Comparison of ENCODE assay signal across 1 cellular context in genomic region chr4:123599061-123599919, GRCh38.
A peak's percentile ranks its signal among the peaks of the same experiment; 100 is the strongest.
TF ChIP-seq lines count a peak whose summit lies in the region.

No MANE protein-coding gene starts in this region.

TF ChIP-seq in HepG2, 621 proteins besides CTCF, POLR2A, EP300 and RAD21 (continued from another document and continues in another):
- no peak for TF ChIP-seq ZNF407 (CRISPR knock-in tag; IDR thresholded peaks at IDR 0.05; ENCODE audit: not compliant biosample characterization)
- TF ChIP-seq ZNF710 (CRISPR knock-in tag; IDR thresholded peaks at IDR 0.05; ENCODE audit: borderline replicate concordance): peak; percentile 16; the same call in 1 of the 2 replicates
- no peak for TF ChIP-seq ZSCAN22 (CRISPR knock-in tag; IDR thresholded peaks at IDR 0.05)
- no peak for TF ChIP-seq ZNF678 (CRISPR knock-in tag; IDR thresholded peaks at IDR 0.05)
- TF ChIP-seq, protein P1, sequence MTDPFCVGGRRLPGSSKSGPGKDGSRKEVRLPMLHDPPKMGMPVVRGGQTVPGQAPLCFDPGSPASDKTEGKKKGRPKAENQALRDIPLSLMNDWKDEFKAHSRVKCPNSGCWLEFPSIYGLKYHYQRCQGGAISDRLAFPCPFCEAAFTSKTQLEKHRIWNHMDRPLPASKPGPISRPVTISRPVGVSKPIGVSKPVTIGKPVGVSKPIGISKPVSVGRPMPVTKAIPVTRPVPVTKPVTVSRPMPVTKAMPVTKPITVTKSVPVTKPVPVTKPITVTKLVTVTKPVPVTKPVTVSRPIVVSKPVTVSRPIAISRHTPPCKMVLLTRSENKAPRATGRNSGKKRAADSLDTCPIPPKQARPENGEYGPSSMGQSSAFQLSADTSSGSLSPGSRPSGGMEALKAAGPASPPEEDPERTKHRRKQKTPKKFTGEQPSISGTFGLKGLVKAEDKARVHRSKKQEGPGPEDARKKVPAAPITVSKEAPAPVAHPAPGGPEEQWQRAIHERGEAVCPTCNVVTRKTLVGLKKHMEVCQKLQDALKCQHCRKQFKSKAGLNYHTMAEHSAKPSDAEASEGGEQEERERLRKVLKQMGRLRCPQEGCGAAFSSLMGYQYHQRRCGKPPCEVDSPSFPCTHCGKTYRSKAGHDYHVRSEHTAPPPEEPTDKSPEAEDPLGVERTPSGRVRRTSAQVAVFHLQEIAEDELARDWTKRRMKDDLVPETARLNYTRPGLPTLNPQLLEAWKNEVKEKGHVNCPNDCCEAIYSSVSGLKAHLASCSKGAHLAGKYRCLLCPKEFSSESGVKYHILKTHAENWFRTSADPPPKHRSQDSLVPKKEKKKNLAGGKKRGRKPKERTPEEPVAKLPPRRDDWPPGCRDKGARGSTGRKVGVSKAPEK (CRISPR knock-in tag; IDR thresholded peaks at IDR 0.05; ENCODE audit: borderline replicate concordance): no peak
- peak; percentile 37 for TF ChIP-seq ASH2L (IDR thresholded peaks at IDR 0.05; ENCODE audit: insufficient read length, low read depth, low read length)
- no peak for TF ChIP-seq KAT2B (IDR thresholded peaks at IDR 0.05; ENCODE audit: borderline replicate concordance, low read depth, low read length)
- no peak for TF ChIP-seq NR3C1 (CRISPR knock-in tag; IDR thresholded peaks at IDR 0.05)
- no peak for TF ChIP-seq ZNF784 (CRISPR knock-in tag; IDR thresholded peaks at IDR 0.05; ENCODE audit: borderline replicate concordance)
- TF ChIP-seq NONO (IDR thresholded peaks at IDR 0.05): no peak
- TF ChIP-seq NONO (CRISPR knock-in tag; conservative IDR thresholded peaks at IDR 0.05): no peak; the same call in 1 of the 2 replicates
- TF ChIP-seq, protein P2, sequence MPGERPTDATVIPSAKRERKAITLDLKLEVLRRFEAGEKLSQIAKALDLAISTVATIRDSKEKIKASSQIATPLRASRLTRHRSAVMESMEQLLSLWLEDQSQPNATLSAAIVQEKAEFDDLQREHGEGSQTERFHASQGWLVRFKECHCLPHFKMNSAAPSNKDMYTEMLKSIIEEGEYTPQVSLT (CRISPR knock-in tag; IDR thresholded peaks at IDR 0.05; ENCODE audit: borderline replicate concordance, low read depth): no peak
- TF ChIP-seq HNF4A (CRISPR knock-in tag; IDR thresholded peaks at IDR 0.05): peak; percentile 83; the same call in 1 of the 2 replicates
- TF ChIP-seq CCDC6 (CRISPR knock-in tag; IDR thresholded peaks at IDR 0.05): no peak
- no peak for TF ChIP-seq PHF21A (CRISPR knock-in tag; IDR thresholded peaks at IDR 0.05)
- no peak for TF ChIP-seq TIGD3 (CRISPR knock-in tag; IDR thresholded peaks at IDR 0.05; ENCODE audit: borderline replicate concordance)
- no peak for TF ChIP-seq CBFB (CRISPR knock-in tag; IDR thresholded peaks at IDR 0.05)
- no peak for TF ChIP-seq KLF16 (CRISPR knock-in tag; IDR thresholded peaks at IDR 0.05)
- TF ChIP-seq RFX1 (IDR thresholded peaks at IDR 0.05): no peak
- TF ChIP-seq MAFF (IDR thresholded peaks at IDR 0.05; ENCODE audit: low read depth, low read length): no peak
- TF ChIP-seq ZNF7 (CRISPR knock-in tag; IDR thresholded peaks at IDR 0.05): no peak
- no peak for TF ChIP-seq ZFP37 (CRISPR knock-in tag; IDR thresholded peaks at IDR 0.05; ENCODE audit: borderline replicate concordance)
- TF ChIP-seq, protein P3, sequence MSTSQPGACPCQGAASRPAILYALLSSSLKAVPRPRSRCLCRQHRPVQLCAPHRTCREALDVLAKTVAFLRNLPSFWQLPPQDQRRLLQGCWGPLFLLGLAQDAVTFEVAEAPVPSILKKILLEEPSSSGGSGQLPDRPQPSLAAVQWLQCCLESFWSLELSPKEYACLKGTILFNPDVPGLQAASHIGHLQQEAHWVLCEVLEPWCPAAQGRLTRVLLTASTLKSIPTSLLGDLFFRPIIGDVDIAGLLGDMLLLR (CRISPR knock-in tag; IDR thresholded peaks at IDR 0.05): no peak
- no peak for TF ChIP-seq YEATS2 (CRISPR knock-in tag; IDR thresholded peaks at IDR 0.05; ENCODE audit: borderline replicate concordance)
- TF ChIP-seq HINFP (CRISPR knock-in tag; IDR thresholded peaks at IDR 0.05; ENCODE audit: low read depth): no peak
- peak; percentile 93 for TF ChIP-seq SOX5 (CRISPR knock-in tag; IDR thresholded peaks at IDR 0.05; ENCODE audit: borderline replicate concordance)
- TF ChIP-seq PLRG1 (conservative IDR thresholded peaks at IDR 0.05): no peak
- TF ChIP-seq ZNF225 (CRISPR knock-in tag; IDR thresholded peaks at IDR 0.05): no peak
- peak; percentile 93 for TF ChIP-seq ZMYM3 (CRISPR knock-in tag; IDR thresholded peaks at IDR 0.05)
- TF ChIP-seq ZNF264 (CRISPR knock-in tag; IDR thresholded peaks at IDR 0.05): 0 out of 2 replicates have a peak, but pooled peaks have one; percentile 27
- TF ChIP-seq MBD4 (IDR thresholded peaks at IDR 0.05; ENCODE audit: borderline replicate concordance, low read length): peak; percentile 70; the same call in 1 of the 2 replicates
- no peak for TF ChIP-seq SIN3B (IDR thresholded peaks at IDR 0.05; ENCODE audit: low read length)
- TF ChIP-seq IKZF5 (CRISPR knock-in tag; IDR thresholded peaks at IDR 0.05): no peak
- no peak for TF ChIP-seq ZNF782 (CRISPR knock-in tag; IDR thresholded peaks at IDR 0.05; ENCODE audit: borderline replicate concordance)
- no peak for TF ChIP-seq MIER2 (CRISPR knock-in tag; IDR thresholded peaks at IDR 0.05)
- TF ChIP-seq GABPB1 (CRISPR knock-in tag; IDR thresholded peaks at IDR 0.05): no peak
- TF ChIP-seq MZF1 (CRISPR knock-in tag; IDR thresholded peaks at IDR 0.05; ENCODE audit: borderline replicate concordance): no peak
- peak; percentile 86 for TF ChIP-seq ZMYM2 (CRISPR knock-in tag; IDR thresholded peaks at IDR 0.05)
- no peak; the same call in 1 of the 2 replicates for TF ChIP-seq RXRA (CRISPR knock-in tag; IDR thresholded peaks at IDR 0.05)
- TF ChIP-seq PCBP2 (optimal IDR thresholded peaks at IDR 0.05; ENCODE audit: low read depth, low read length, poor library complexity, severe bottlenecking): no peak
- TF ChIP-seq NFATC3 (CRISPR knock-in tag; IDR thresholded peaks at IDR 0.05): no peak
- no peak for TF ChIP-seq ZFY (CRISPR knock-in tag; IDR thresholded peaks at IDR 0.05)
- no peak for TF ChIP-seq SMARCE1 (IDR thresholded peaks at IDR 0.05; ENCODE audit: borderline replicate concordance)
- TF ChIP-seq SNAI1 (CRISPR knock-in tag; IDR thresholded peaks at IDR 0.05; ENCODE audit: borderline replicate concordance): no peak
- no peak for TF ChIP-seq REXO4 (CRISPR knock-in tag; IDR thresholded peaks at IDR 0.05; ENCODE audit: borderline replicate concordance)
- TF ChIP-seq MTA1 (CRISPR knock-in tag; IDR thresholded peaks at IDR 0.05; ENCODE audit: borderline replicate concordance): no peak
- peak; percentile 36; the same call in 1 of the 2 replicates for TF ChIP-seq ETV5 (CRISPR knock-in tag; IDR thresholded peaks at IDR 0.05; ENCODE audit: borderline replicate concordance)
- no peak for TF ChIP-seq ZNF841 (CRISPR knock-in tag; IDR thresholded peaks at IDR 0.05; ENCODE audit: borderline replicate concordance)
- TF ChIP-seq, protein P4, sequence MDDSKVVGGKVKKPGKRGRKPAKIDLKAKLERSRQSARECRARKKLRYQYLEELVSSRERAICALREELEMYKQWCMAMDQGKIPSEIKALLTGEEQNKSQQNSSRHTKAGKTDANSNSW (CRISPR knock-in tag; IDR thresholded peaks at IDR 0.05; ENCODE audit: borderline replicate concordance): no peak
- TF ChIP-seq SAP130 (CRISPR knock-in tag; IDR thresholded peaks at IDR 0.05; ENCODE audit: low read depth): peak; percentile 61
- no peak for TF ChIP-seq MTF1 (CRISPR knock-in tag; IDR thresholded peaks at IDR 0.05)
